22 cellular contexts compared by ENCODE assay signal in the genomic region with DNA sequence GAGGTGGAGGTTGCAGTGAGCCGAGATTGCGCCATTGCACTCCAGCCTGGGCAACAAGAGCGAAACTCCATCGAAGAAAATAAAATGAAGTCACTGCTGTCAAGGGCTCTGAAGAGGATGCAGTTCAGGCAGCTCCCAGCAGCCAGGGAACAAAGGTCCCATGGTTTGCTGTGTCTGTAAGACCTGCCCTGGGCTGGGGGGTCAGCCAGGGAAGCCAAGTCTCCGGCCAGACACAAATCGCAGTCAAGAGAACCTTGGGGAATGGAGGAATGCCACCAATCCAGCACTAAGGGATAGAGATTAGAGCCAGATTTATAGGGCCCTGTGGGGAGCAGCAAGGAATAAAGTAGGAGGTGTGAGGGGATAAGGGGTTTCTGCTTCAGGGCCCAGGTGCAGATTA.
"Had no signal": no experiment of that assay in that cellular context is flagged by ENCODE, and none has a peak within 500 bp of the region (broad histone marks: within the 10 kb centered on the region; RNA-seq: fewer than 3 reads in every experiment).

No MANE protein-coding gene starts in this region.

- H3K4me1 ChIP-seq: foreskin keratinocyte had no signal

- DNase-seq: dermis blood vessel endothelial cell; dorsolateral prefrontal cortex; effector CD4-positive, alpha-beta T cell; effector memory CD4-positive, alpha-beta T cell; foreskin keratinocyte; hypothalamus; immature natural killer cell; islet precursor cell; kidney; kidney glomerular epithelial cell; left ventricle myocardium superior; lower lobe of right lung; mesenchymal stem cell; naive B cell had no signal

- H3K36me3 Mint-ChIP-seq: immature natural killer cell, mesothelial cell of epicardium, naive B cell had no signal

- H3K36me3 ChIP-seq: esophagus muscularis mucosa, gastroesophageal sphincter, heart left ventricle, left lung, lower lobe of right lung had no signal

- H3K27ac Mint-ChIP-seq: immature natural killer cell, mesothelial cell of epicardium had no signal

- H3K27me3 ChIP-seq: dorsolateral prefrontal cortex, esophagus muscularis mucosa, gastroesophageal sphincter, left lung had no signal

- H3K9me3 ChIP-seq: esophagus muscularis mucosa, gastroesophageal sphincter, heart left ventricle, left lung, lower lobe of right lung, mucosa of descending colon had no signal

- ATAC-seq: foreskin keratinocyte, gastroesophageal sphincter, heart left ventricle, left lung, left ventricle myocardium superior, lower lobe of right lung, mucosa of descending colon had no signal

- H3K4me3 Mint-ChIP-seq: immature natural killer cell, mesothelial cell of epicardium had no signal

- H3K4me3 ChIP-seq: coronary artery, dorsolateral prefrontal cortex, esophagus muscularis mucosa, gastroesophageal sphincter, heart left ventricle, hepatocyte, left lung, lower lobe of right lung, mucosa of descending colon had no signal

- H3K27ac ChIP-seq: coronary artery, esophagus muscularis mucosa, foreskin keratinocyte, gastroesophageal sphincter, heart left ventricle, hepatocyte, left lung, lower lobe of right lung had no signal
